In genomic region chr7:150897502-150898474, GRCh38 we compare ENCODE assay signal across 10 cellular contexts. TPM values are rescaled to one million over a fixed set of nuclear protein-coding genes. Genes with fewer than 3 reads are reported as not detected.
DNase-seq lines count a peak whose midpoint lies in the region; ATAC-seq and TF ChIP-seq lines count a peak whose summit lies in the region.
"Had no signal": no experiment of that assay in that cellular context is flagged by ENCODE, and none has a peak within 500 bp of the region (broad histone marks: within the 10 kb centered on the region; RNA-seq: fewer than 3 reads in every experiment).

No MANE protein-coding gene starts in this region.

- ATAC-seq in HG02759 (IDR thresholded peaks at IDR 0.05; ENCODE audit: unreplicated experiment) (peak; percentile 58), T-helper 17 cell (peak; percentile 19), foreskin keratinocyte (no peak)
- ATAC-seq in stimulated activated naive CD8-positive, alpha-beta T cell treated with anti-CD3 and anti-CD28 coated beads, Interleukin-15, amount 100 ng/mL, for 72 hours, result peak; percentile 77

- no peak overlapping the region for H3K27ac Mint-ChIP-seq in T-helper 17 cell
- no peak overlapping the region for H3K27ac Mint-ChIP-seq in stimulated activated naive CD8-positive, alpha-beta T cell treated with anti-CD3 and anti-CD28 coated beads, Interleukin-15, amount 100 ng/mL, for 72 hours

- H3K9me3 ChIP-seq in T-helper 17 cell (ENCODE audit: control insufficient read depth, low read length, poor library complexity, severe bottlenecking), result no peaks in the 10 kb centered on the region

- H3K4me1 Mint-ChIP-seq in T-helper 17 cell, result peaks cover 22% of the 10 kb centered on the region
- peaks cover 20% of the 10 kb centered on the region for H3K4me1 Mint-ChIP-seq in stimulated activated naive CD8-positive, alpha-beta T cell treated with anti-CD3 and anti-CD28 coated beads, Interleukin-15, amount 100 ng/mL, for 72 hours

- no peaks in the 10 kb centered on the region for H3K4me1 ChIP-seq in foreskin keratinocyte

- H3K36me3 Mint-ChIP-seq in T-helper 17 cell (ENCODE audit: low read depth), result peaks cover 2% of the 10 kb centered on the region

- peaks cover 28% of the 10 kb centered on the region for H3K27me3 ChIP-seq in foreskin keratinocyte

- peaks cover 4 to 6% of the 10 kb centered on the region in 2 donors for H3K9me3 Mint-ChIP-seq in stimulated activated naive CD8-positive, alpha-beta T cell treated with anti-CD3 and anti-CD28 coated beads, Interleukin-15, amount 100 ng/mL, for 72 hours

- H3K4me3 Mint-ChIP-seq in T-helper 17 cell, result no peak overlapping the region
- H3K4me3 Mint-ChIP-seq in stimulated activated naive CD8-positive, alpha-beta T cell treated with anti-CD3 and anti-CD28 coated beads, Interleukin-15, amount 100 ng/mL, for 72 hours, result peak overlapping the region in 1 of 2 donors; percentile 37

- H3K27me3 Mint-ChIP-seq in T-helper 17 cell, result peaks cover 63% of the 10 kb centered on the region
- H3K27me3 Mint-ChIP-seq in stimulated activated naive CD8-positive, alpha-beta T cell treated with anti-CD3 and anti-CD28 coated beads, Interleukin-15, amount 100 ng/mL, for 72 hours, result peaks cover 75% of the 10 kb centered on the region

- DNase-seq in stimulated activated CD4-positive, alpha-beta T cell treated with anti-CD3 and anti-CD28 coated beads, Interleukin-12 subunit alpha, Interleukin-12 subunit beta, amount 100 ng/mL, for 48 hours (ENCODE audit: low read depth in 2 of 3, low spot score in 1 of 3), result peak; percentile 34 to 45 (median 39)
- no peak for DNase-seq in stimulated activated CD4-positive, alpha-beta T cell treated with anti-CD3 and anti-CD28 coated beads, Interleukin-4, amount 100 ng/mL, for 1 hour
- DNase-seq in T-helper 17 cell (no peak), T-helper 2 cell (no peak), 8988T (no peak), foreskin keratinocyte (no peak)
- peak in 1 of 2 donors; percentile 47 for DNase-seq in stimulated activated naive CD8-positive, alpha-beta T cell treated with anti-CD3 and anti-CD28 coated beads, Interleukin-15, amount 100 ng/mL, for 72 hours

- no peak overlapping the region for H3K27ac ChIP-seq in foreskin keratinocyte
- H3K27ac ChIP-seq: heart left ventricle had no signal

- no peak for TF ChIP-seq CTCF in foreskin keratinocyte (conservative IDR thresholded peaks at IDR 0.05)

RNA-seq across cellular contexts. Expression of gene AOC1, which starts 45.5 kb away (rescaled TPM):
- not detected for total RNA-seq in T-helper 17 cell
- total RNA-seq in foreskin keratinocyte, result not detected in 2 replicates
- polyA plus RNA-seq in foreskin keratinocyte, result not detected in 2 replicates
- total RNA-seq: pulmonary artery endothelial cell had no signal

Comparison
In these comparisons a context has a peak if more than half of its experiments do, and no peak if none do; other contexts are left out.
1. DNase-seq: peak in stimulated activated CD4-positive, alpha-beta T cell treated with anti-CD3 and anti-CD28 coated beads, Interleukin-12 subunit alpha, Interleukin-12 subunit beta, amount 100 ng/mL, for 48 hours (3 of 3); none in stimulated activated CD4-positive, alpha-beta T cell treated with anti-CD3 and anti-CD28 coated beads, Interleukin-4, amount 100 ng/mL, for 1 hour (single experiment), T-helper 17 cell (0 of 3), T-helper 2 cell (0 of 5), 8988T (single experiment) and foreskin keratinocyte (0 of 2).